Comparison of ENCODE assay signal across 11 cellular contexts in genomic region chr17:5030168-5030567, GRCh38. TPM values are rescaled to one million over a fixed set of nuclear protein-coding genes. Genes with fewer than 3 reads are reported as not detected.
A peak's percentile ranks its signal among the peaks of the same experiment; 100 is the strongest.
DNase-seq lines count a peak whose midpoint lies in the region; ATAC-seq and TF ChIP-seq lines count a peak whose summit lies in the region.
"Not testable (repeated sequence)": the region's sequence is repeated elsewhere in the genome, so short reads cannot be mapped to it uniquely, and the experiment has no call there.
"Had no signal": no experiment of that assay in that cellular context is flagged by ENCODE, and none has a peak within 500 bp of the region (broad histone marks: within the 10 kb centered on the region; RNA-seq: fewer than 3 reads in every experiment).

No MANE protein-coding gene starts in this region.

- POLR2A ChIA-PET in CD4-positive, alpha-beta T cell (lab: Charles Lee), result interaction anchor here (1.1 to 3.3 kb wide), 5 partner anchors 12 to 566 kb away, joined by 3 to 37 read pairs (median 4); partner anchors contain the start of genes CAMTA2 and SPAG7
- POLR2A ChIA-PET in HEK293 (lab: Yijun Ruan, JAX), result interaction anchor here (0.7 kb wide), 1 partner anchor 33 kb away, joined by 3 read pairs; no protein-coding TSS in a partner anchor
- POLR2A ChIA-PET in activated CD4-positive, alpha-beta memory T cell treated with anti-CD3 and anti-CD28 coated beads, Interleukin-2, amount 10 ng/mL, durations not matched to agents 7 days and 5 days (lab: Charles Lee), result interaction anchor here (0.7 to 2.1 kb wide), 9 partner anchors 12 to 161 kb away, joined by 3 to 12 read pairs (median 6); partner anchors contain the start of genes CAMTA2, PFN1 and ZNF594

- not testable (repeated sequence) for H3K4me3 ChIP-seq in HEK293 (ENCODE audit: low read depth, low read length)

- H3K36me3 ChIP-seq in HEK293 (ENCODE audit: control insufficient read depth in 2 of 2, insufficient read depth in 1 of 2, low read length in 2 of 2), result not testable (repeated sequence)

- CTCF ChIA-PET in CD4-positive, alpha-beta T cell (lab: Charles Lee), result interaction anchor here (1.8 to 3.3 kb wide), 3 partner anchors 32 to 51 kb away, joined by 7 to 37 read pairs (median 7); partner anchors contain the start of gene KIF1C
- CTCF ChIA-PET in HEK293 (lab: Yijun Ruan, JAX), result interaction anchor here (0.6 to 3.8 kb wide), 12 partner anchors 10 to 372 kb away, joined by 3 to 42 read pairs (median 6); partner anchors contain the start of genes CAMTA2, INCA1 and KIF1C
- CTCF ChIA-PET in activated CD4-positive, alpha-beta memory T cell treated with anti-CD3 and anti-CD28 coated beads, Interleukin-2, amount 10 ng/mL, durations not matched to agents 7 days and 5 days (lab: Charles Lee), result interaction anchor here (0.8 to 3.1 kb wide), 10 partner anchors 11 to 121 kb away, joined by 3 to 67 read pairs (median 8); partner anchors contain the start of genes CAMTA2, SPAG7 and ZFP3

- not testable (repeated sequence) for H3K27me3 ChIP-seq in CD4-positive, alpha-beta T cell (ENCODE audit: control insufficient read depth, insufficient read depth, low read length)

- not testable (repeated sequence) for H3K36me3 Mint-ChIP-seq in CD4-positive, alpha-beta T cell (ENCODE audit: low read depth); T-helper 17 cell (ENCODE audit: low read depth); activated CD4-positive, alpha-beta memory T cell treated with anti-CD3 and anti-CD28 coated beads, Interleukin-2, amount 10 ng/mL, durations not matched to agents 7 days and 5 days (ENCODE audit: low read depth); activated T-helper 1 cell treated with anti-CD3 and anti-CD28 coated beads, Interleukin-12 subunit alpha, Interleukin-12 subunit beta, Interleukin-2, Interleukin-4 antibody, amounts not matched to agents 30 ng/mL and 10 ng/mL and 1 ng/mL, durations not matched to agents 14 hours and 24 hours and 36 hours (ENCODE audit: low read depth); activated naive CD8-positive, alpha-beta T cell treated with anti-CD3 and anti-CD28 coated beads, Interleukin-2, amount 50 U/mL, for 24 hours (ENCODE audit: low read depth); memory B cell

- peak overlapping the region; percentile 39 for H3K27ac ChIP-seq in CD4-positive, alpha-beta T cell (ENCODE audit: low read depth, low read length)
- H3K27ac ChIP-seq in HEK293 (ENCODE audit: extremely low read depth, low read depth, low read length), result not testable (repeated sequence)

- H3K9me3 Mint-ChIP-seq in CD4-positive, alpha-beta T cell; activated CD4-positive, alpha-beta memory T cell treated with anti-CD3 and anti-CD28 coated beads, Interleukin-2, amount 10 ng/mL, durations not matched to agents 7 days and 5 days; activated T-helper 1 cell treated with anti-CD3 and anti-CD28 coated beads, Interleukin-12 subunit alpha, Interleukin-12 subunit beta, Interleukin-2, Interleukin-4 antibody, amounts not matched to agents 30 ng/mL and 10 ng/mL and 1 ng/mL, durations not matched to agents 14 hours and 24 hours and 36 hours; activated naive CD8-positive, alpha-beta T cell treated with anti-CD3 and anti-CD28 coated beads, Interleukin-2, amount 50 U/mL, for 24 hours; memory B cell: not testable (repeated sequence)

- DNase-seq in CD4-positive, alpha-beta T cell; T-helper 17 cell; activated CD4-positive, alpha-beta memory T cell treated with anti-CD3 and anti-CD28 coated beads, Interleukin-2, amount 10 ng/mL, durations not matched to agents 7 days and 5 days; activated T-helper 1 cell treated with anti-CD3 and anti-CD28 coated beads, Interleukin-12 subunit alpha, Interleukin-12 subunit beta, Interleukin-2, Interleukin-4 antibody, amounts not matched to agents 30 ng/mL and 10 ng/mL and 1 ng/mL, durations not matched to agents 14 hours and 24 hours and 36 hours (ENCODE audit: low spot score); activated naive CD8-positive, alpha-beta T cell treated with anti-CD3 and anti-CD28 coated beads, Interleukin-2, amount 50 U/mL, for 24 hours; memory B cell (ENCODE audit: low spot score in 2 of 2): not testable (repeated sequence)

- intact Hi-C loops in CD4-positive, alpha-beta T cell (cut with DNase I, micrococcal nuclease), result loop anchor here in 1 of 2 experiments (5.0 kb wide), 1 partner anchor 47 kb away; the partner anchor contains the start of gene ZFP3
- intact Hi-C loops in activated T-helper 1 cell treated with anti-CD3 and anti-CD28 coated beads, Interleukin-12 subunit alpha, Interleukin-12 subunit beta, Interleukin-2, Interleukin-4 antibody, amounts not matched to agents 30 ng/mL and 10 ng/mL and 1 ng/mL, durations not matched to agents 14 hours and 24 hours and 36 hours (cut with micrococcal nuclease), result loop anchor here (2.0 to 10.0 kb wide), 4 partner anchors 17 to 85 kb away; partner anchors contain the start of genes CAMTA2, USP6, ZFP3 and ZNF232

- H3K27me3 Mint-ChIP-seq in CD4-positive, alpha-beta T cell; T-helper 17 cell; activated CD4-positive, alpha-beta memory T cell treated with anti-CD3 and anti-CD28 coated beads, Interleukin-2, amount 10 ng/mL, durations not matched to agents 7 days and 5 days; activated T-helper 1 cell treated with anti-CD3 and anti-CD28 coated beads, Interleukin-12 subunit alpha, Interleukin-12 subunit beta, Interleukin-2, Interleukin-4 antibody, amounts not matched to agents 30 ng/mL and 10 ng/mL and 1 ng/mL, durations not matched to agents 14 hours and 24 hours and 36 hours (ENCODE audit: insufficient read depth); activated naive CD8-positive, alpha-beta T cell treated with anti-CD3 and anti-CD28 coated beads, Interleukin-2, amount 50 U/mL, for 24 hours; memory B cell: not testable (repeated sequence)

- peak overlapping the region; percentile 94 for H3K27ac Mint-ChIP-seq in CD4-positive, alpha-beta T cell
- peak overlapping the region; percentile 92 for H3K27ac Mint-ChIP-seq in T-helper 17 cell
- H3K27ac Mint-ChIP-seq in activated CD4-positive, alpha-beta memory T cell treated with anti-CD3 and anti-CD28 coated beads, Interleukin-2, amount 10 ng/mL, durations not matched to agents 7 days and 5 days, result peak overlapping the region; percentile 93
- H3K27ac Mint-ChIP-seq in activated T-helper 1 cell treated with anti-CD3 and anti-CD28 coated beads, Interleukin-12 subunit alpha, Interleukin-12 subunit beta, Interleukin-2, Interleukin-4 antibody, amounts not matched to agents 30 ng/mL and 10 ng/mL and 1 ng/mL, durations not matched to agents 14 hours and 24 hours and 36 hours, result peak overlapping the region; percentile 95
- H3K27ac Mint-ChIP-seq in activated naive CD8-positive, alpha-beta T cell treated with anti-CD3 and anti-CD28 coated beads, Interleukin-2, amount 50 U/mL, for 24 hours, result peak overlapping the region; percentile 74
- peak overlapping the region; percentile 87 for H3K27ac Mint-ChIP-seq in memory B cell

- H3K9me3 ChIP-seq in CD4-positive, alpha-beta T cell (ENCODE audit: control insufficient read depth, low read length); HEK293 (ENCODE audit: control insufficient read depth, insufficient read depth, low read depth, low read length); T-helper 17 cell (ENCODE audit: control insufficient read depth, low read length, poor library complexity, severe bottlenecking): not testable (repeated sequence)

- H3K4me3 Mint-ChIP-seq in CD4-positive, alpha-beta T cell, result peak overlapping the region; percentile 88
- H3K4me3 Mint-ChIP-seq in T-helper 17 cell, result peak overlapping the region; percentile 89
- H3K4me3 Mint-ChIP-seq in activated CD4-positive, alpha-beta memory T cell treated with anti-CD3 and anti-CD28 coated beads, Interleukin-2, amount 10 ng/mL, durations not matched to agents 7 days and 5 days, result peak overlapping the region; percentile 79
- H3K4me3 Mint-ChIP-seq in activated T-helper 1 cell treated with anti-CD3 and anti-CD28 coated beads, Interleukin-12 subunit alpha, Interleukin-12 subunit beta, Interleukin-2, Interleukin-4 antibody, amounts not matched to agents 30 ng/mL and 10 ng/mL and 1 ng/mL, durations not matched to agents 14 hours and 24 hours and 36 hours, result peak overlapping the region; percentile 86
- H3K4me3 Mint-ChIP-seq in activated naive CD8-positive, alpha-beta T cell treated with anti-CD3 and anti-CD28 coated beads, Interleukin-2, amount 50 U/mL, for 24 hours; memory B cell: not testable (repeated sequence)

- H3K4me1 ChIP-seq in HEK293 (ENCODE audit: control insufficient read depth, insufficient read depth, low read length), result not testable (repeated sequence)

- H3K4me1 Mint-ChIP-seq in CD4-positive, alpha-beta T cell (ENCODE audit: low read depth), result peaks cover 28% of the 10 kb centered on the region
- peaks cover 15% of the 10 kb centered on the region for H3K4me1 Mint-ChIP-seq in T-helper 17 cell
- peaks cover 17% of the 10 kb centered on the region for H3K4me1 Mint-ChIP-seq in activated CD4-positive, alpha-beta memory T cell treated with anti-CD3 and anti-CD28 coated beads, Interleukin-2, amount 10 ng/mL, durations not matched to agents 7 days and 5 days
- H3K4me1 Mint-ChIP-seq in activated T-helper 1 cell treated with anti-CD3 and anti-CD28 coated beads, Interleukin-12 subunit alpha, Interleukin-12 subunit beta, Interleukin-2, Interleukin-4 antibody, amounts not matched to agents 30 ng/mL and 10 ng/mL and 1 ng/mL, durations not matched to agents 14 hours and 24 hours and 36 hours (ENCODE audit: low read depth), result peaks cover 19% of the 10 kb centered on the region
- peaks cover 17% of the 10 kb centered on the region for H3K4me1 Mint-ChIP-seq in activated naive CD8-positive, alpha-beta T cell treated with anti-CD3 and anti-CD28 coated beads, Interleukin-2, amount 50 U/mL, for 24 hours
- not testable (repeated sequence) for H3K4me1 Mint-ChIP-seq in memory B cell

- not testable (repeated sequence) for TF ChIP-seq CTCF in CD4-positive, alpha-beta T cell (IDR thresholded peaks at IDR 0.05); HEK293 (tag by site-specific recombination; IDR thresholded peaks at IDR 0.05)

- not testable (repeated sequence) for ATAC-seq in CD4-positive, alpha-beta T cell (ENCODE audit: poor library complexity); T-helper 17 cell; activated naive CD8-positive, alpha-beta T cell treated with anti-CD3 and anti-CD28 coated beads, Interleukin-2, amount 50 U/mL, for 24 hours; memory B cell (ENCODE audit: low read depth)

RNA-seq across cellular contexts. Expression of gene SLC52A1, which starts 5.1 kb away (rescaled TPM):
- under 1 TPM in 1 of 2 experiments, not detected in 1; 0.17 TPM for total RNA-seq in CD4-positive, alpha-beta T cell
- total RNA-seq in T-helper 17 cell, result under 1 TPM in 1 of 2 donors, not detected in 1; 0.12 TPM
- total RNA-seq in activated CD4-positive, alpha-beta memory T cell treated with anti-CD3 and anti-CD28 coated beads, Interleukin-2, amount 10 ng/mL, durations not matched to agents 7 days and 5 days, result under 1 TPM; 0.65 to 0.68 TPM
- total RNA-seq in activated T-helper 1 cell treated with anti-CD3 and anti-CD28 coated beads, Interleukin-12 subunit alpha, Interleukin-12 subunit beta, Interleukin-2, Interleukin-4 antibody, amounts not matched to agents 30 ng/mL and 10 ng/mL and 1 ng/mL, durations not matched to agents 14 hours and 24 hours and 36 hours, result 0.20 and 0.23 TPM in 2 replicates
- total RNA-seq: H4, HT-29, Right ventricle myocardium superior, SJSA1 had no signal

RNA-seq across cellular contexts. Expression of gene KIF1C, which starts 32.4 kb away (rescaled TPM):
- total RNA-seq in CD4-positive, alpha-beta T cell, result 10 to 100 TPM; 10.2 to 12.2 TPM
- 10 to 100 TPM; 15.4 to 19.3 TPM for total RNA-seq in T-helper 17 cell
- total RNA-seq in activated CD4-positive, alpha-beta memory T cell treated with anti-CD3 and anti-CD28 coated beads, Interleukin-2, amount 10 ng/mL, durations not matched to agents 7 days and 5 days, result 10 to 100 TPM; 37.4 to 38.5 TPM
- 68.4 and 71.3 TPM in 2 replicates for total RNA-seq in activated T-helper 1 cell treated with anti-CD3 and anti-CD28 coated beads, Interleukin-12 subunit alpha, Interleukin-12 subunit beta, Interleukin-2, Interleukin-4 antibody, amounts not matched to agents 30 ng/mL and 10 ng/mL and 1 ng/mL, durations not matched to agents 14 hours and 24 hours and 36 hours

RNA-seq across cellular contexts. Expression of gene INCA1, which starts 32.8 kb away (rescaled TPM):
- total RNA-seq in CD4-positive, alpha-beta T cell, result under 1 TPM in 1 of 2 experiments, not detected in 1; 0.19 TPM
- not detected for total RNA-seq in T-helper 17 cell
- under 1 TPM in 1 of 2 experiments, not detected in 1; 0.25 TPM for total RNA-seq in activated CD4-positive, alpha-beta memory T cell treated with anti-CD3 and anti-CD28 coated beads, Interleukin-2, amount 10 ng/mL, durations not matched to agents 7 days and 5 days
- 0.34 and 0.37 TPM in 2 replicates for total RNA-seq in activated T-helper 1 cell treated with anti-CD3 and anti-CD28 coated beads, Interleukin-12 subunit alpha, Interleukin-12 subunit beta, Interleukin-2, Interleukin-4 antibody, amounts not matched to agents 30 ng/mL and 10 ng/mL and 1 ng/mL, durations not matched to agents 14 hours and 24 hours and 36 hours

RNA-seq across cellular contexts. Expression of gene CAMTA2, which starts 42.7 kb away (rescaled TPM):
- total RNA-seq in CD4-positive, alpha-beta T cell, result 10 to 100 TPM; 41.6 to 51.3 TPM
- total RNA-seq in T-helper 17 cell, result 10 to 100 TPM; 59.9 to 63.5 TPM
- 10 to 100 TPM; 73.2 to 80.1 TPM for total RNA-seq in activated CD4-positive, alpha-beta memory T cell treated with anti-CD3 and anti-CD28 coated beads, Interleukin-2, amount 10 ng/mL, durations not matched to agents 7 days and 5 days
- 98.5 and 103 TPM in 2 replicates for total RNA-seq in activated T-helper 1 cell treated with anti-CD3 and anti-CD28 coated beads, Interleukin-12 subunit alpha, Interleukin-12 subunit beta, Interleukin-2, Interleukin-4 antibody, amounts not matched to agents 30 ng/mL and 10 ng/mL and 1 ng/mL, durations not matched to agents 14 hours and 24 hours and 36 hours

RNA-seq across cellular contexts. Expression of gene ZFP3, which starts 48.1 kb away (rescaled TPM):
- 1 to 10 TPM; 2.4 TPM for total RNA-seq in CD4-positive, alpha-beta T cell
- total RNA-seq in T-helper 17 cell, result 1 to 10 TPM; 2.5 to 3.6 TPM
- 1 to 10 TPM; 2.9 to 3.4 TPM for total RNA-seq in activated CD4-positive, alpha-beta memory T cell treated with anti-CD3 and anti-CD28 coated beads, Interleukin-2, amount 10 ng/mL, durations not matched to agents 7 days and 5 days
- total RNA-seq in activated T-helper 1 cell treated with anti-CD3 and anti-CD28 coated beads, Interleukin-12 subunit alpha, Interleukin-12 subunit beta, Interleukin-2, Interleukin-4 antibody, amounts not matched to agents 30 ng/mL and 10 ng/mL and 1 ng/mL, durations not matched to agents 14 hours and 24 hours and 36 hours, result 1.9 and 2.0 TPM in 2 replicates
